In genomic region chr18:13558132-13558531, GRCh38 we compare ENCODE assay signal across 9 cellular contexts.
DNase-seq lines count a peak whose midpoint lies in the region; ATAC-seq, FAIRE-seq and TF ChIP-seq lines count a peak whose summit lies in the region.
"Had no signal": no experiment of that assay in that cellular context is flagged by ENCODE, and none has a peak within 500 bp of the region (broad histone marks: within the 10 kb centered on the region; RNA-seq: fewer than 3 reads in every experiment).

No MANE protein-coding gene starts in this region.

- no TSS peak for BruUV-seq in PC-3 (replicated peaks; lab: Mats Ljungman, UMichigan)
- no TSS peak for BruUV-seq in GM12878 (replicated peaks; lab: Mats Ljungman, UMichigan)

- no peaks in the 10 kb centered on the region for H3K79me2 ChIP-seq in PC-3 (ENCODE audit: low read length)
- H3K79me2 ChIP-seq in GM12878 (ENCODE audit: control insufficient read depth, insufficient read depth, low read length), result no peaks in the 10 kb centered on the region

- no peaks in the 10 kb centered on the region for H3K9me3 ChIP-seq in BLaER1 treated with 17β-estradiol and CSF1 and Interleukin-3, amounts not matched to agents 10 nM and 100 nM (replicated peaks in 1 of 11)
- H3K9me3 ChIP-seq in PC-3 (ENCODE audit: low read length) (no peaks in the 10 kb centered on the region), GM12878 (replicated peaks; ENCODE audit: control insufficient read depth, insufficient read depth, low read length) (no peaks in the 10 kb centered on the region)
- H3K9me3 ChIP-seq: neutrophil had no signal

- RAD21 ChIA-PET in GM12878 (lab: Charles Lee; ENCODE audit: unreplicated experiment), result interaction anchor here (0.6 to 9.6 kb wide), 23 partner anchors 8 to 399 kb away, joined by 3 to 337 read pairs (median 4); partner anchors contain the start of genes FAM210A and RNMT

- CTCF ChIA-PET in PC-3 (lab: Charles Lee), result interaction anchor here (1.0 to 1.4 kb wide), 2 partner anchors 242 to 255 kb away, joined by 3 to 8 read pairs; no protein-coding TSS in a partner anchor
- CTCF ChIA-PET in GM12878 (lab: Yijun Ruan, JAX), result interaction anchor here (0.6 to 9.5 kb wide), 41 partner anchors 9 to 560 kb away, joined by 3 to 337 read pairs (median 4); partner anchors contain the start of genes FAM210A and RNMT

- ATAC-seq in GM18861 (IDR thresholded peaks at IDR 0.05; ENCODE audit: unreplicated experiment) (peak; percentile 38), HG03520 (IDR thresholded peaks at IDR 0.05; ENCODE audit: unreplicated experiment) (peak; percentile 39), PC-3 (peak; percentile 98), GM12878 (peak; percentile 71)
- ATAC-seq in stimulated activated naive CD8-positive, alpha-beta T cell treated with anti-CD3 and anti-CD28 coated beads, Interleukin-15, amount 100 ng/mL, for 72 hours, result peak; percentile 39

- H3K27ac ChIP-seq in BLaER1 treated with 17β-estradiol and CSF1 and Interleukin-3, amounts not matched to agents 10 nM and 100 nM, result no peak overlapping the region
- H3K27ac ChIP-seq in PC-3 (ENCODE audit: low read length) (no peak overlapping the region), GM12878 (ENCODE audit: control insufficient read depth, insufficient read depth) (no peak overlapping the region)
- H3K27ac ChIP-seq: neutrophil had no signal

- H3K4me3 Mint-ChIP-seq in stimulated activated naive CD8-positive, alpha-beta T cell treated with anti-CD3 and anti-CD28 coated beads, Interleukin-15, amount 100 ng/mL, for 72 hours, result peak overlapping the region in 1 of 2 donors; percentile 31

- peak; percentile 64 for FAIRE-seq in GM12878 (lab: Jason Lieb, UNC)

- H3K27ac Mint-ChIP-seq in stimulated activated naive CD8-positive, alpha-beta T cell treated with anti-CD3 and anti-CD28 coated beads, Interleukin-15, amount 100 ng/mL, for 72 hours, result peak overlapping the region; percentile 48 to 77

- peak; percentile 94 for TF ChIP-seq RAD21 in GM12878 (IDR thresholded peaks at IDR 0.05; ENCODE audit: insufficient read depth, low read depth, low read length)

- no peak overlapping the region for H3K9ac ChIP-seq in BLaER1 treated with 17β-estradiol and CSF1 and Interleukin-3, amounts not matched to agents 10 nM and 100 nM
- H3K9ac ChIP-seq in PC-3 (ENCODE audit: low read length), result no peak overlapping the region
- H3K9ac ChIP-seq in GM12878 (ENCODE audit: control insufficient read depth, insufficient read depth, low read length), result no peak overlapping the region

- DNase-seq in PC-3 (peak; percentile 59), GM12878 (ENCODE audit: low read depth, low spot score) (no peak), inferior parietal cortex (ENCODE audit: extremely low spot score) (peak; percentile 67), posterior vena cava (ENCODE audit: low spot score) (no peak)
- peak in 1 of 2 donors; percentile 30 for DNase-seq in stimulated activated naive CD8-positive, alpha-beta T cell treated with anti-CD3 and anti-CD28 coated beads, Interleukin-15, amount 100 ng/mL, for 72 hours

- WGBS in GM12878 (ENCODE audit: insufficient coverage, insufficient replicate concordance, low lambda C conversion rate, missing lambda C conversion rate), result 1% methylated on average over 5 of the region's 5 CpGs

- no peak overlapping the region for H3K4me3 ChIP-seq in BLaER1 treated with 17β-estradiol and CSF1 and Interleukin-3, amounts not matched to agents 10 nM and 100 nM
- H3K4me3 ChIP-seq in PC-3 (ENCODE audit: low read length) (no peak overlapping the region), GM12878 (no peak overlapping the region)

- no peak overlapping the region for H2AFZ ChIP-seq in PC-3 (ENCODE audit: low read length)
- H2AFZ ChIP-seq in GM12878 (ENCODE audit: control insufficient read depth, low read depth, low read length), result no peak overlapping the region

- H3K36me3 ChIP-seq in BLaER1 treated with 17β-estradiol and CSF1 and Interleukin-3, amounts not matched to agents 10 nM and 100 nM, result peaks cover 0 to 6% (median 0%) of the 10 kb centered on the region in 11 experiments; a peak in 3 of 22 replicates
- no peaks in the 10 kb centered on the region for H3K36me3 ChIP-seq in PC-3 (ENCODE audit: low read depth, low read length)
- H3K36me3 ChIP-seq in GM12878 (ENCODE audit: control insufficient read depth in 2 of 2, insufficient read depth in 2 of 2, low read length in 1 of 2), result no peaks in the 10 kb centered on the region
- H3K36me3 ChIP-seq: neutrophil had no signal

- intact Hi-C loops in PC-3 (cut with micrococcal nuclease), result loop anchor here (1.0 to 10.0 kb wide), 3 partner anchors 72 to 527 kb away; no protein-coding TSS in a partner anchor
- intact Hi-C loops in GM12878 (cut with micrococcal nuclease; ENCODE audit: unreplicated experiment), result loop anchor here (1.0 to 5.0 kb wide), 2 partner anchors 72 to 254 kb away; no protein-coding TSS in a partner anchor
- intact Hi-C loops in posterior vena cava (cut with DNase I), result no loop called here

- in situ Hi-C loops in GM12878 (cut with MboI), result loop anchor here (5.0 kb wide), 2 partner anchors 164 to 254 kb away; no protein-coding TSS in a partner anchor

- H3K9me3 Mint-ChIP-seq in stimulated activated naive CD8-positive, alpha-beta T cell treated with anti-CD3 and anti-CD28 coated beads, Interleukin-15, amount 100 ng/mL, for 72 hours, result no peaks in the 10 kb centered on the region

- POLR2A ChIA-PET in PC-3 (lab: Charles Lee; ENCODE audit: unreplicated experiment), result interaction anchor here (0.6 kb wide), 1 partner anchor 365 kb away, joined by 6 read pairs; no protein-coding TSS in a partner anchor
- POLR2A ChIA-PET in GM12878 (lab: Charles Lee), result interaction anchor here (0.7 to 7.6 kb wide), 5 partner anchors 10 to 71 kb away, joined by 3 to 170 read pairs (median 5); no protein-coding TSS in a partner anchor

- peaks cover 41 to 70% (median 56%) of the 10 kb centered on the region in 10 experiments for H3K4me1 ChIP-seq in BLaER1 treated with 17β-estradiol and CSF1 and Interleukin-3, amounts not matched to agents 10 nM and 100 nM
- H3K4me1 ChIP-seq in PC-3 (ENCODE audit: insufficient read depth, low read length) (no peaks in the 10 kb centered on the region), GM12878 (ENCODE audit: control insufficient read depth, insufficient read depth, low read length) (peaks cover 17% of the 10 kb centered on the region)

- no peaks in the 10 kb centered on the region for H3K27me3 Mint-ChIP-seq in stimulated activated naive CD8-positive, alpha-beta T cell treated with anti-CD3 and anti-CD28 coated beads, Interleukin-15, amount 100 ng/mL, for 72 hours

- no peaks in the 10 kb centered on the region for H3F3A ChIP-seq in PC-3 (ENCODE audit: low read length, unreplicated experiment)

- no peaks in the 10 kb centered on the region for H3K9me2 ChIP-seq in PC-3 (replicated peaks; ENCODE audit: low read length)

- SMC1A ChIA-PET in GM12878 (lab: Charles Lee; ENCODE audit: uncharacterized antibody, unreplicated experiment), result interaction anchor here (0.6 to 9.6 kb wide), 29 partner anchors 9 to 683 kb away, joined by 3 to 372 read pairs (median 5); partner anchors contain the start of genes FAM210A and RNMT

- TF ChIP-seq CTCF in PC-3 (conservative IDR thresholded peaks at IDR 0.05; ENCODE audit: low read depth, low read length) (peak; percentile 85), GM12878 (IDR thresholded peaks at IDR 0.05 in 2 of 3, conservative IDR thresholded peaks at IDR 0.05 in 1 of 3; ENCODE audit: control insufficient read depth in 2 of 3, extremely low read depth in 1 of 3, insufficient read depth in 1 of 3, low read depth in 3 of 3, low read length in 3 of 3) (peak; percentile 79 to 91 (median 85))

- H4K20me1 ChIP-seq in BLaER1 treated with 17β-estradiol and CSF1 and Interleukin-3, amounts not matched to agents 10 nM and 100 nM, result peaks cover 0 to 6% (median 0%) of the 10 kb centered on the region in 11 experiments; a peak in 2 of 22 replicates
- H4K20me1 ChIP-seq in PC-3 (ENCODE audit: low read length), result no peaks in the 10 kb centered on the region
- H4K20me1 ChIP-seq in GM12878 (ENCODE audit: control insufficient read depth, insufficient read depth), result no peaks in the 10 kb centered on the region

- TF ChIP-seq EP300 in GM12878 (IDR thresholded peaks at IDR 0.05; ENCODE audit: borderline replicate concordance in 1 of 2, control insufficient read depth in 1 of 2, low read depth in 2 of 2, low read length in 2 of 2), result no peak

- H3K27me3 ChIP-seq in BLaER1 treated with 17β-estradiol and CSF1 and Interleukin-3, amounts not matched to agents 10 nM and 100 nM, result no peaks in the 10 kb centered on the region
- H3K27me3 ChIP-seq in PC-3 (ENCODE audit: low read length) (peaks cover 70% of the 10 kb centered on the region), GM12878 (replicated peaks in 1 of 2; ENCODE audit: control insufficient read depth in 2 of 2, insufficient read depth in 2 of 2, low read length in 1 of 2) (no peaks in the 10 kb centered on the region; a peak in 1 of 4 replicates)

- peaks cover 49% of the 10 kb centered on the region for H3K4me1 Mint-ChIP-seq in stimulated activated naive CD8-positive, alpha-beta T cell treated with anti-CD3 and anti-CD28 coated beads, Interleukin-15, amount 100 ng/mL, for 72 hours

- no peak for TF ChIP-seq POLR2A in GM12878 (IDR thresholded peaks at IDR 0.05; ENCODE audit: low read depth, low read length)

- peak overlapping the region; percentile 40 to 72 (median 53) for H3K4me2 ChIP-seq in BLaER1 treated with 17β-estradiol and CSF1 and Interleukin-3, amounts not matched to agents 10 nM and 100 nM
- H3K4me2 ChIP-seq in PC-3 (ENCODE audit: low read length) (no peak overlapping the region), GM12878 (ENCODE audit: control insufficient read depth, insufficient read depth) (peak overlapping the region; percentile 28; the same call in 1 of the 2 replicates)

TF ChIP-seq in GM12878, 131 proteins besides CTCF, POLR2A, EP300 and RAD21 (continues in another document):
- TF ChIP-seq IKZF1 (conservative IDR thresholded peaks at IDR 0.05) (peak; percentile 61), IKZF2 (IDR thresholded peaks at IDR 0.05) (peak in 1 of 2 experiments; percentile 45; a peak in 3 of 4 replicates), SIX5 (IDR thresholded peaks at IDR 0.05; ENCODE audit: low read depth, low read length, severe bottlenecking) (no peak), POU2F2 (IDR thresholded peaks at IDR 0.05; ENCODE audit: borderline replicate concordance, low read depth, low read length) (peak; percentile 73; the same call in 1 of the 3 replicates), SPI1 (IDR thresholded peaks at IDR 0.05; ENCODE audit: borderline replicate concordance, insufficient read depth, low read depth, low read length) (peak; percentile 65; the same call in 1 of the 2 replicates), MEF2B (IDR thresholded peaks at IDR 0.05; ENCODE audit: partially characterized antibody, poor library complexity, severe bottlenecking) (peak; percentile 93), ZNF24 (IDR thresholded peaks at IDR 0.05) (no peak), BRCA1 (IDR thresholded peaks at IDR 0.05; ENCODE audit: low read depth, low read length) (no peak)

Comparison
In these comparisons a context has a peak if more than half of its experiments do, and no peak if none do; other contexts are left out.
1. ATAC-seq: peak in every context shown above with its lines; median percentile 98 in PC-3; 71 in GM12878; 39 in HG03520; 39 in stimulated activated naive CD8-positive, alpha-beta T cell treated with anti-CD3 and anti-CD28 coated beads, Interleukin-15, amount 100 ng/mL, for 72 hours; 38 in GM18861.
2. DNase-seq: peak in PC-3 (single experiment) and inferior parietal cortex (single experiment); none in GM12878 (single experiment) and posterior vena cava (single experiment).
3. intact Hi-C loops: an anchor here in PC-3 (1.0 to 10.0 kb wide) and GM12878 (1.0 to 5.0 kb wide); none called in posterior vena cava.